ENCODE assay signal across 8 cellular contexts in genomic region chr5:143403357-143403606, GRCh38. TPM values are rescaled to one million over a fixed set of nuclear protein-coding genes. Genes with fewer than 3 reads are reported as not detected.
DNase-seq lines count a peak whose midpoint lies in the region; ATAC-seq and TF ChIP-seq lines count a peak whose summit lies in the region.

No MANE protein-coding gene starts in this region.

- no peaks in the 10 kb centered on the region for H3K9me3 ChIP-seq in iPS DF 6.9 (ENCODE audit: control insufficient read depth, insufficient read depth, low read length)
- no peaks in the 10 kb centered on the region for H3K9me3 ChIP-seq in spleen

- CTCF ChIA-PET in activated CD8-positive, alpha-beta T cell treated with anti-CD3 and anti-CD28 coated beads, Interleukin-2, amount 10 ng/mL, durations not matched to agents 7 days and 5 days (lab: Charles Lee): interaction anchor here (0.8 to 3.0 kb wide), 18 partner anchors 10 to 767 kb away, joined by 3 to 43 read pairs (median 5); partner anchors contain the start of genes KCTD16 and YIPF5

- WGBS in iPS DF 6.9 (ENCODE audit: insufficient coverage, insufficient read length): no CpG with 5 or more reads among the region's 29 CpGs
- 0 to 2% (median 1%) methylated on average over 12 to 29 of the region's 29 CpGs for WGBS in spleen, 5 donors

- peaks cover 2% of the 10 kb centered on the region; the same call in 1 of the 2 replicates for H3K4me1 ChIP-seq in iPS DF 6.9 (ENCODE audit: control insufficient read depth, insufficient read depth, low read length)
- H3K4me1 ChIP-seq in spleen: peaks cover 27 to 47% (median 39%) of the 10 kb centered on the region in 6 donors

- H3K4me1 Mint-ChIP-seq in activated CD8-positive, alpha-beta T cell treated with anti-CD3 and anti-CD28 coated beads, Interleukin-2, amount 10 ng/mL, durations not matched to agents 7 days and 5 days (ENCODE audit: low read depth): peaks cover 52% of the 10 kb centered on the region

- H3K9me3 Mint-ChIP-seq in activated CD8-positive, alpha-beta T cell treated with anti-CD3 and anti-CD28 coated beads, Interleukin-2, amount 10 ng/mL, durations not matched to agents 7 days and 5 days (ENCODE audit: insufficient read depth): peaks cover 9% of the 10 kb centered on the region

- POLR2A ChIA-PET in activated CD8-positive, alpha-beta T cell treated with anti-CD3 and anti-CD28 coated beads, Interleukin-2, amount 10 ng/mL, durations not matched to agents 7 days and 5 days (lab: Charles Lee): interaction anchor here (0.6 to 3.1 kb wide), 15 partner anchors 10 to 424 kb away, joined by 3 to 63 read pairs (median 6); no protein-coding TSS in a partner anchor

- DNase-seq in DMS53 treated with DMSO at 0.1 percent for 48 hours (lab: John Stamatoyannopoulos, UW; ENCODE audit: unreplicated experiment) (peak; percentile 80), DMS53 (lab: John Stamatoyannopoulos, UW) (no peak), iPS DF 6.9 (ENCODE audit: low read depth, low spot score) (no peak), spleen (no peak), A172 (ENCODE audit: low spot score) (no peak)
- no peak for DNase-seq in activated CD8-positive, alpha-beta T cell treated with anti-CD3 and anti-CD28 coated beads, Interleukin-2, amount 10 ng/mL, durations not matched to agents 7 days and 5 days
- DNase-seq in activated effector memory CD4-positive, alpha-beta T cell treated with anti-CD3 and anti-CD28 coated beads, Interleukin-2, amount 50 U/mL, for 16 hours: no peak

- no peaks in the 10 kb centered on the region for H3K27me3 Mint-ChIP-seq in activated CD8-positive, alpha-beta T cell treated with anti-CD3 and anti-CD28 coated beads, Interleukin-2, amount 10 ng/mL, durations not matched to agents 7 days and 5 days (ENCODE audit: low read depth)

- H3K36me3 ChIP-seq in iPS DF 6.9 (ENCODE audit: control insufficient read depth, insufficient read depth, low read length): no peaks in the 10 kb centered on the region
- peaks cover 0 to 14% (median 0%) of the 10 kb centered on the region in 6 donors for H3K36me3 ChIP-seq in spleen

- no peak overlapping the region for H3K27ac ChIP-seq in iPS DF 6.9 (ENCODE audit: low read length)
- peak overlapping the region; percentile 98 to 100 (median 100) for H3K27ac ChIP-seq in spleen

- H3K27ac Mint-ChIP-seq in activated CD8-positive, alpha-beta T cell treated with anti-CD3 and anti-CD28 coated beads, Interleukin-2, amount 10 ng/mL, durations not matched to agents 7 days and 5 days: peak overlapping the region; percentile 87

- peak overlapping the region; percentile 70 for H3K4me3 ChIP-seq in iPS DF 6.9 (ENCODE audit: low read length)
- peak overlapping the region; percentile 70 to 89 (median 86) for H3K4me3 ChIP-seq in spleen

- no peak for TF ChIP-seq CTCF in spleen (IDR thresholded peaks at IDR 0.05 in 8 of 11, conservative IDR thresholded peaks at IDR 0.05 in 3 of 11)

- peak overlapping the region; percentile 88 for H3K4me3 Mint-ChIP-seq in activated CD8-positive, alpha-beta T cell treated with anti-CD3 and anti-CD28 coated beads, Interleukin-2, amount 10 ng/mL, durations not matched to agents 7 days and 5 days

- peak; percentile 5 for ATAC-seq in HG02981 (IDR thresholded peaks at IDR 0.05; ENCODE audit: unreplicated experiment)
- peak; percentile 18 for ATAC-seq in activated CD8-positive, alpha-beta T cell treated with anti-CD3 and anti-CD28 coated beads, Interleukin-2, amount 10 ng/mL, durations not matched to agents 7 days and 5 days

- H3K27me3 ChIP-seq in iPS DF 6.9 (ENCODE audit: control insufficient read depth, insufficient read depth, low read length) (peaks cover 9% of the 10 kb centered on the region), spleen (replicated peaks in 1 of 7) (no peaks in the 10 kb centered on the region)

- peaks cover 45% of the 10 kb centered on the region for H3K36me3 Mint-ChIP-seq in activated CD8-positive, alpha-beta T cell treated with anti-CD3 and anti-CD28 coated beads, Interleukin-2, amount 10 ng/mL, durations not matched to agents 7 days and 5 days (ENCODE audit: low read depth)

- intact Hi-C loops in spleen (cut with DNase I; ENCODE audit: low total_unique reads): loop anchor here (10.0 kb wide), 2 partner anchors 422 to 478 kb away; no protein-coding TSS in a partner anchor

- no peak for TF ChIP-seq POLR2A in spleen (IDR thresholded peaks at IDR 0.05)

RNA-seq across cellular contexts. Expression of gene NR3C1, which starts 0.2 kb away (rescaled TPM):
- total RNA-seq in activated CD8-positive, alpha-beta T cell treated with anti-CD3 and anti-CD28 coated beads, Interleukin-2, amount 10 ng/mL, durations not matched to agents 7 days and 5 days: 10 to 100 TPM; 54.9 to 55.5 TPM
- 10 to 100 TPM; 58.4 to 97.8 (median 85.0) TPM for total RNA-seq in spleen
- 10 to 100 TPM; 18.2 to 23.2 (median 20.6) TPM for polyA plus RNA-seq in spleen
- total RNA-seq in A172 (2014; rRNA removed; shearing (Covaris generic)): 35.3 and 42.1 TPM in 2 replicates
